ENCODE assay signal across 1 cellular context in the genomic region with DNA sequence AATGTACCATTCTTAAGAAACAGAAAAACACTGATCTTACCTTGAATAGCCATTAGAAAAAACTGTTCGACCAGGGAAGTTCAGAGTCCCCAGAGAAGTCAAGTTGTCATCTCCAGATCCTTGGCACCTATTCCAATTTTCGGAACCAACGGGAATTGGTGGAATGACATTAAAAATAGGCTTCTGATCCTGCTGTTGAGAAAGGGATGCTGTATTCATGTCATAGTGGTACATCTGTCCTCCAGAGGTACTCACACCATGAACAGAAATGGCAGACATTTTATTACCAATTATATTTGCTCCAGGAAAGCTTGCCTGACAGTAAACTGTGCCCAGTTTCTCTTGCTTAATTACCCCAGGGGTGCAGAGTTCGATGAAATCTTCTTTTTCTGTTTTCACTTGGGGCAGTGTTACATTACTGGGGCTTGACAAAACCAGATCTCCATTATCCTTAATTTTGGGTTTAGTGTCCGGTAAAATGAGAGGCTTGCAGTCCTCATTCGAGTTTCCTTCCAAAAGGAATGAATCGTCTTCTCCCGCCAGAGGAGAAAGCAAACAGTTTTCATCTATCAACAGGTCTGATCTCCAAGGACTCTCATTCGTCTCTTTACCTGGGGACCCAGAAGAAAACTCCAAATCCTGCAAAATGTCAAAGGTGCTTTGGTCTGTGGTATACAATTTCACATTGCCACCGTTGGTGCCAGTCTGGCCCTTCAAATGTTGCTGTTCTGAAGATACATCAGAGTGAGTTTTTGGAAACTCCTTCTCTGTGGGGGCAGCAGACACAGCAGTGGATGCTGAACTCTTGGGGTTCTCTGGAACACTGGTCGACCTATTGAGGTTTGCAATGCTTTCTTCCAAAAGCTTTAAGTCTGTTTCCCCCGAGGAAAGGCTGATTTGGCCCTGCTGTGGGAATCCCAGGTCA.
TF ChIP-seq lines count a peak whose summit lies in the region.

No MANE protein-coding gene starts in this region.

TF ChIP-seq in IMR-90, 13 proteins besides CTCF, POLR2A, EP300 and RAD21 (continued from another document):
- no peak for TF ChIP-seq MXI1 (IDR thresholded peaks at IDR 0.05; ENCODE audit: borderline replicate concordance, low read depth, low read length)
- TF ChIP-seq CHD1 (IDR thresholded peaks at IDR 0.05; ENCODE audit: low read depth, low read length), result no peak; the same call in 1 of the 2 replicates
- TF ChIP-seq CEBPB (IDR thresholded peaks at IDR 0.05; ENCODE audit: low read depth, low read length), result no peak
- no peak for TF ChIP-seq ELK1 (IDR thresholded peaks at IDR 0.05; ENCODE audit: borderline replicate concordance, low read depth, low read length)
- TF ChIP-seq RFX5 (IDR thresholded peaks at IDR 0.05; ENCODE audit: low read depth, low read length), result no peak
- TF ChIP-seq, protein P1, sequence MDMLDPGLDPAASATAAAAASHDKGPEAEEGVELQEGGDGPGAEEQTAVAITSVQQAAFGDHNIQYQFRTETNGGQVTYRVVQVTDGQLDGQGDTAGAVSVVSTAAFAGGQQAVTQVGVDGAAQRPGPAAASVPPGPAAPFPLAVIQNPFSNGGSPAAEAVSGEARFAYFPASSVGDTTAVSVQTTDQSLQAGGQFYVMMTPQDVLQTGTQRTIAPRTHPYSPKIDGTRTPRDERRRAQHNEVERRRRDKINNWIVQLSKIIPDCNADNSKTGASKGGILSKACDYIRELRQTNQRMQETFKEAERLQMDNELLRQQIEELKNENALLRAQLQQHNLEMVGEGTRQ (IDR thresholded peaks at IDR 0.05; ENCODE audit: low read depth, low read length), result no peak
- no peak for TF ChIP-seq SMC3 (IDR thresholded peaks at IDR 0.05; ENCODE audit: low read depth, low read length)
- no peak for TF ChIP-seq RCOR1 (IDR thresholded peaks at IDR 0.05; ENCODE audit: insufficient replicate concordance, low read length)
- no peak for TF ChIP-seq BHLHE40 (IDR thresholded peaks at IDR 0.05; ENCODE audit: low read depth, low read length)
